ENCODE assay signal across 8 cellular contexts in the genomic region with DNA sequence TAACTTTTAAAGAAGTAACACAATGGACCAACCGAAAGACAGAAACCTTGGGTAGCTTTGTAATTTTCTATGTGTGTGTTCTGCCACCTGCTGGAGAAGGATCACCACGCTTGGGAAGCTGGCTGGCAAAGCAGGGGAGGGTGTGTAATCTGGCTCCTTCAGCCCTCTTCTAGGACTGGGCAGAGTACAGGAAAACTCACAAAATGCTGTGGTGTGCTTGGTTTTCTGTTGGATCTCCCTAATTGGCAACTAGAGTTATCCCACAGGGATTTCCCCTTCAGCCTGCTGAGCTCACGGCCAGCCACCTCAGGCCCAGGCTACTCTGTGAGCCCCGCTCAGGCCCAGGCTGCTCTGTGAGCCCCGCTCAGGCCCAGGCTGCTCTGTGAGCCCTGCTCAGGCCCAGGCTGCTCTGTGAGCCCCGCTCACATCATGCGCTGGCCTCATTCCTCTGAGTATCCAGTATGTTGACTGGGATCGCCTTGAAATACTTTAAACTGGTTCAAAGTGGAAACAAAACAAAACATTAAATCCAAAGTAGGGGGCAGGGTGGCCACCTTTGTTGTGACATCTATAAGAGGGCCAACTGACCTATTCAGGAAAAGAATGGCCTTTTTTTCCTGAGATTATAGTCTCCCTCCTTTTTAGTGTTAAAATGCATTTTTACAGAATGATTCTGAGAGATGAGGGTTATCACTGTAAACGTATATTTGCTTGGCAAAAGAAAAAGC. TPM values are rescaled to one million over a fixed set of nuclear protein-coding genes. Genes with fewer than 3 reads are reported as not detected.
DNase-seq lines count a peak whose midpoint lies in the region; ATAC-seq and TF ChIP-seq lines count a peak whose summit lies in the region.

No MANE protein-coding gene starts in this region.

- 50% methylated on average over 9 of the region's 9 CpGs for WGBS in right cardiac atrium

- peak; percentile 55 to 87 (median 63) for TF ChIP-seq CTCF in ascending aorta (IDR thresholded peaks at IDR 0.05)

- H3K9ac ChIP-seq in rectal smooth muscle tissue (ENCODE audit: low read length), result no peak overlapping the region

- H3K27ac ChIP-seq in ascending aorta (peak overlapping the region; percentile 78 to 82), right cardiac atrium (ENCODE audit: low read length) (peak overlapping the region; percentile 77), rectal smooth muscle tissue (ENCODE audit: low read depth, low read length) (peak overlapping the region; percentile 82)

- peak; percentile 74 for DNase-seq in DMS53 (lab: John Stamatoyannopoulos, UW)
- peak; percentile 64 for DNase-seq in M059J (ENCODE audit: low read depth)
- DNase-seq in SKM-1 (lab: John Stamatoyannopoulos, UW; ENCODE audit: unreplicated experiment), result peak; percentile 4
- peak; percentile 23 to 88 for DNase-seq in ascending aorta (ENCODE audit: low spot score in 2 of 2)
- peak; percentile 68 to 85 (median 81) for DNase-seq in right cardiac atrium

- H3K36me3 ChIP-seq in ascending aorta, result no peaks in the 10 kb centered on the region
- H3K36me3 ChIP-seq in rectal smooth muscle tissue (ENCODE audit: control insufficient read depth, insufficient read depth, low read length), result no peaks in the 10 kb centered on the region

- ATAC-seq in GM21825 (IDR thresholded peaks at IDR 0.05; ENCODE audit: unreplicated experiment), result peak; percentile 38
- peak; percentile 89 to 91 for ATAC-seq in right cardiac atrium
- ATAC-seq in HG02571 (IDR thresholded peaks at IDR 0.05; ENCODE audit: unreplicated experiment), result no peak

- H3K4me1 ChIP-seq in ascending aorta (peaks cover 0 to 7% of the 10 kb centered on the region in 2 donors), right cardiac atrium (ENCODE audit: control insufficient read depth, insufficient read depth, low read length) (peaks cover 11% of the 10 kb centered on the region), rectal smooth muscle tissue (ENCODE audit: control insufficient read depth, insufficient read depth, low read length) (peaks cover 27% of the 10 kb centered on the region)

- intact Hi-C loops in ascending aorta (cut with DNase I) (loop anchor here (1.0 to 10.0 kb wide), 7 partner anchors 180 to 743 kb away; a partner anchor contains a TSS), right cardiac atrium (cut with DNase I) (loop anchor here (5.0 to 10.0 kb wide), 9 partner anchors 178 to 748 kb away; a partner anchor contains a TSS)

- no peaks in the 10 kb centered on the region for H3K27me3 ChIP-seq in ascending aorta
- H3K27me3 ChIP-seq in right cardiac atrium (ENCODE audit: control insufficient read depth, insufficient read depth), result no peaks in the 10 kb centered on the region
- H3K27me3 ChIP-seq in rectal smooth muscle tissue (ENCODE audit: control insufficient read depth, insufficient read depth, low read length), result no peaks in the 10 kb centered on the region

- H3K9me3 ChIP-seq in ascending aorta (no peaks in the 10 kb centered on the region), right cardiac atrium (ENCODE audit: control insufficient read depth, low read length) (no peaks in the 10 kb centered on the region)

- H3K4me3 ChIP-seq in ascending aorta (no peak overlapping the region), right cardiac atrium (ENCODE audit: low read length) (no peak overlapping the region), rectal smooth muscle tissue (ENCODE audit: low read length) (no peak overlapping the region)

RNA-seq across cellular contexts. Expression of a gene that starts 52.0 kb away (rescaled TPM):
- total RNA-seq in M059J (2014; rRNA removed; shearing (Covaris generic)), result not detected in 2 replicates
- total RNA-seq in ascending aorta, result not detected
- not detected for total RNA-seq in right cardiac atrium
- not detected for polyA plus RNA-seq in right cardiac atrium

RNA-seq across cellular contexts. Expression of a gene that starts 53.3 kb away (rescaled TPM):
- not detected in 2 replicates for total RNA-seq in M059J (2014; rRNA removed; shearing (Covaris generic))
- total RNA-seq in ascending aorta, result not detected
- not detected for total RNA-seq in right cardiac atrium
- not detected for polyA plus RNA-seq in right cardiac atrium

Comparison
In these comparisons a context has a peak if more than half of its experiments do, and no peak if none do; other contexts are left out.
1. DNase-seq: peak in every context shown above with its lines; median percentile 81 in right cardiac atrium; 74 in DMS53; 64 in M059J; 56 in ascending aorta; 4 in SKM-1.